In the genomic region with DNA sequence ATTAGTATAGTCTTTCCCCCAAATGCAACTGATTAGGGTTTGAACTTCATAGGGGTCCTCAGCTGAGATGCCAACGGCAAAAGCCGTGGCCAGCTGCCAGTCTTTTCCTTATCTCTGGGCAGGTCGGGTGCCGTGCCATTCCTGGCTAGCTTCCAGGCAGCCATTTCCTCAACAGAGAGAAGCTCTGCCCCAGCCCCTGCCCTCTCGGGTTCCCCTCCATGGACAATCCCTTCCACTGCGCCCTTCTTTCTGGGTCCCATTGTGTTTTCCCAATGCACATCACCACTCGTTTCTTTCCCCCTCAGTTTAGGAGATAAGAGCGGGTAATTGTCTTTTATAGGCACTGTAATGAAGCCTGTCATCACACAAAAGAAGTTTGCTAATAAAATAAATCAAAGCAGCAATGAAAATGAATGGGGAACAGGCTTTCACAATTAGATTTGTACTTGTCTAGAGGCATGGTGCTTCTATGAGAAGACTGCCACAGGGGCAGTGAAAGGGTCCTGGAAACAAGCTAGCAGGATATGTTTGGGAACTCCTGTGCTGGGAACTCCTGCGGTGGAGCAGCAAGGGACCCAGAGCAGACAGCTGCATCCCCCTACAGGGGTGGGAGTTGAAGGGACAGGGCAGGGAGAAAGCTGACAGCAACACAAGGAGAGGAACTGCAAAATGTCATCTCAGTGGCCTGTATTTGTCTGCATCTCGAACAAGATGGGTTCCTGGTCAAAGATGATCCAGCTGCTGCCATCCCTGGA, we compare ENCODE assay signal across 14 cellular contexts. TPM values are rescaled to one million over a fixed set of nuclear protein-coding genes. Genes with fewer than 3 reads are reported as not detected.
A peak's percentile ranks its signal among the peaks of the same experiment; 100 is the strongest.
DNase-seq lines count a peak whose midpoint lies in the region; ATAC-seq, FAIRE-seq and TF ChIP-seq lines count a peak whose summit lies in the region.
"Had no signal": no experiment of that assay in that cellular context is flagged by ENCODE, and none has a peak within 500 bp of the region (broad histone marks: within the 10 kb centered on the region; RNA-seq: fewer than 3 reads in every experiment).

No MANE protein-coding gene starts in this region.

- RAD21 ChIA-PET in GM12878 (lab: Charles Lee; ENCODE audit: unreplicated experiment): interaction anchor here (0.6 kb wide), 1 partner anchor 423 kb away, joined by 4 read pairs; no protein-coding TSS in a partner anchor

- no peak for FAIRE-seq in GM12878 (lab: Jason Lieb, UNC)
- FAIRE-seq in urothelium cell line (lab: Jason Lieb, UNC): no peak

- no peak for TF ChIP-seq POLR2A in heart left ventricle (IDR thresholded peaks at IDR 0.05)
- no peak for TF ChIP-seq POLR2A in GM12878 (IDR thresholded peaks at IDR 0.05; ENCODE audit: low read depth, low read length)
- TF ChIP-seq POLR2A in transverse colon (IDR thresholded peaks at IDR 0.05): no peak
- no peak for TF ChIP-seq POLR2A in esophagus muscularis mucosa (IDR thresholded peaks at IDR 0.05; ENCODE audit: low read depth)

- H3K4me3 ChIP-seq in heart left ventricle (peak overlapping the region in 3 of 12 donors; percentile 6 to 37 (median 28)), GM12878 (no peak overlapping the region), transverse colon (no peak overlapping the region), esophagus muscularis mucosa (no peak overlapping the region)
- H3K4me3 ChIP-seq: esophagus squamous epithelium, upper lobe of left lung had no signal

- no peak overlapping the region for H3K9ac ChIP-seq in GM12878 (ENCODE audit: control insufficient read depth, insufficient read depth, low read length)

- peak in 4 of 5 donors; percentile 19 to 64 (median 41) for DNase-seq in heart left ventricle
- DNase-seq in Right ventricle myocardium inferior (ENCODE audit: missing footprints): no peak
- DNase-seq in NCI-H2227 treated with DMSO at 0.1 percent for 48 hours (lab: John Stamatoyannopoulos, UW): peak; percentile 29
- no peak for DNase-seq in GM12878 (ENCODE audit: low read depth, low spot score)
- DNase-seq in transverse colon: peak; percentile 71
- no peak for DNase-seq in esophagus muscularis mucosa (ENCODE audit: extremely low spot score)
- DNase-seq in urothelium cell line (ENCODE audit: low spot score): no peak
- DNase-seq in GF-D8 (lab: John Stamatoyannopoulos, UW): no peak
- DNase-seq: esophagus squamous epithelium, HCEC 1CT, NCI-H187 treated with DMSO at 0.1 percent for 48 hours, occipital lobe had no signal

- ATAC-seq in heart left ventricle (peak; percentile 21 to 46 (median 44)), Right ventricle myocardium inferior (no peak), GM12878 (no peak)

- POLR2A ChIA-PET in GM12878 (lab: Charles Lee): no interaction called here

- H3K27ac ChIP-seq in heart left ventricle (no peak overlapping the region), GM12878 (ENCODE audit: control insufficient read depth, insufficient read depth) (no peak overlapping the region), transverse colon (no peak overlapping the region), esophagus muscularis mucosa (replicated peaks in 1 of 4) (no peak overlapping the region)
- H3K27ac ChIP-seq: esophagus squamous epithelium, RWPE1, upper lobe of left lung had no signal

- H3K36me3 ChIP-seq in heart left ventricle (peaks cover 0 to 12% (median 0%) of the 10 kb centered on the region in 9 donors), GM12878 (ENCODE audit: control insufficient read depth in 2 of 2, insufficient read depth in 2 of 2, low read length in 1 of 2) (peaks cover 0 to 8% of the 10 kb centered on the region in 2 experiments; a peak in 2 of 4 replicates), transverse colon (no peaks in the 10 kb centered on the region), esophagus muscularis mucosa (peaks cover 0 to 9% (median 0%) of the 10 kb centered on the region in 4 donors)
- H3K36me3 ChIP-seq: esophagus squamous epithelium had no signal

- intact Hi-C loops in heart left ventricle (cut with DNase I) (loop anchor here in 2 of 10 donors (5.0 kb wide), 2 partner anchors 206 to 316 kb away; a partner anchor contains a TSS), Right ventricle myocardium inferior (cut with DNase I) (no loop called here), GM12878 (cut with micrococcal nuclease; ENCODE audit: unreplicated experiment) (no loop called here), transverse colon (cut with DNase I; ENCODE audit: low total_unique reads) (no loop called here), esophagus muscularis mucosa (cut with DNase I) (no loop called here)

- in situ Hi-C loops in GM12878 (cut with MboI) (no loop called here), transverse colon (cut with MboI; ENCODE audit: low pct_ligation_motif_present in 1 of 4, low pct_unique_long_range_greater_than_20kb in 1 of 4, low sequenced_read_pairs in 3 of 4) (loop anchor here in 1 of 4 donors (5.0 kb wide), 1 partner anchor 211 kb away; no protein-coding TSS in a partner anchor)

- BruUV-seq in GM12878 (replicated peaks; lab: Mats Ljungman, UMichigan): no TSS peak

- peak; percentile 33; the same call in 1 of the 2 replicates for TF ChIP-seq RAD21 in GM12878 (IDR thresholded peaks at IDR 0.05; ENCODE audit: insufficient read depth, low read depth, low read length)

- no peak overlapping the region for H3K4me2 ChIP-seq in GM12878 (ENCODE audit: control insufficient read depth, insufficient read depth)

- CTCF ChIA-PET in GM12878 (lab: Yijun Ruan, JAX): interaction anchor here (1.0 to 1.6 kb wide), 5 partner anchors 8 to 325 kb away, joined by 3 to 4 read pairs (median 3); a partner anchor contains a TSS

- SMC1A ChIA-PET in GM12878 (lab: Charles Lee; ENCODE audit: uncharacterized antibody, unreplicated experiment): interaction anchor here (0.8 to 1.6 kb wide), 4 partner anchors 161 to 323 kb away, joined by 3 to 4 read pairs (median 3); no protein-coding TSS in a partner anchor

- no peaks in the 10 kb centered on the region for H3K79me2 ChIP-seq in GM12878 (ENCODE audit: control insufficient read depth, insufficient read depth, low read length)

- H3K27me3 ChIP-seq in heart left ventricle (no peaks in the 10 kb centered on the region), GM12878 (replicated peaks in 1 of 2; ENCODE audit: control insufficient read depth in 2 of 2, insufficient read depth in 2 of 2, low read length in 1 of 2) (no peaks in the 10 kb centered on the region), transverse colon (no peaks in the 10 kb centered on the region), esophagus muscularis mucosa (no peaks in the 10 kb centered on the region)
- H3K27me3 ChIP-seq: esophagus squamous epithelium, upper lobe of left lung had no signal

- H3K4me1 ChIP-seq in heart left ventricle: peaks cover 0 to 7% (median 0%) of the 10 kb centered on the region in 12 donors
- H3K4me1 ChIP-seq in GM12878 (ENCODE audit: control insufficient read depth, insufficient read depth, low read length): peaks cover 7% of the 10 kb centered on the region
- peaks cover 0 to 19% (median 2%) of the 10 kb centered on the region in 4 donors for H3K4me1 ChIP-seq in transverse colon
- H3K4me1 ChIP-seq in esophagus muscularis mucosa: no peaks in the 10 kb centered on the region
- H3K4me1 ChIP-seq: esophagus squamous epithelium had no signal

- 42 to 44% (median 43%) methylated on average over 10 of the region's 10 CpGs for WGBS in heart left ventricle, 4 donors
- WGBS in GM12878 (ENCODE audit: insufficient coverage, insufficient replicate concordance, low lambda C conversion rate, missing lambda C conversion rate): 98% methylated on average over 10 of the region's 10 CpGs
- WGBS in transverse colon (ENCODE audit: low coverage in 1 of 2), 2 donors: 41 to 56% methylated on average over 6 to 10 of the region's 10 CpGs
- 81% methylated on average over 8 of the region's 10 CpGs for WGBS in esophagus muscularis mucosa

- TF ChIP-seq CTCF in heart left ventricle (IDR thresholded peaks at IDR 0.05): peak in 1 of 12 donors; percentile 23
- 0 out of 6 replicates have a peak, but pooled peaks of 1 of the 3 experiments have one; percentile 4 for TF ChIP-seq CTCF in GM12878 (IDR thresholded peaks at IDR 0.05 in 2 of 3, conservative IDR thresholded peaks at IDR 0.05 in 1 of 3; ENCODE audit: control insufficient read depth in 2 of 3, extremely low read depth in 1 of 3, insufficient read depth in 1 of 3, low read depth in 3 of 3, low read length in 3 of 3)
- no peak for TF ChIP-seq CTCF in transverse colon (IDR thresholded peaks at IDR 0.05)
- no peak for TF ChIP-seq CTCF in esophagus muscularis mucosa (IDR thresholded peaks at IDR 0.05)

- no peaks in the 10 kb centered on the region for H3K9me3 ChIP-seq in heart left ventricle
- no peaks in the 10 kb centered on the region for H3K9me3 ChIP-seq in GM12878 (replicated peaks; ENCODE audit: control insufficient read depth, insufficient read depth, low read length)
- no peaks in the 10 kb centered on the region for H3K9me3 ChIP-seq in transverse colon
- H3K9me3 ChIP-seq in esophagus muscularis mucosa: no peaks in the 10 kb centered on the region
- H3K9me3 ChIP-seq: esophagus squamous epithelium, upper lobe of left lung had no signal

- no peaks in the 10 kb centered on the region for H4K20me1 ChIP-seq in GM12878 (ENCODE audit: control insufficient read depth, insufficient read depth)

- H2AFZ ChIP-seq in GM12878 (ENCODE audit: control insufficient read depth, low read depth, low read length): no peak overlapping the region

- TF ChIP-seq EP300 in GM12878 (IDR thresholded peaks at IDR 0.05; ENCODE audit: borderline replicate concordance in 1 of 2, control insufficient read depth in 1 of 2, low read depth in 2 of 2, low read length in 2 of 2) (no peak), transverse colon (IDR thresholded peaks at IDR 0.05; ENCODE audit: low read depth) (no peak), esophagus muscularis mucosa (IDR thresholded peaks at IDR 0.05) (no peak)

RNA-seq across cellular contexts. Expression of a gene that starts 48.0 kb away (rescaled TPM):
- total RNA-seq in heart left ventricle (10 to 100 TPM; 26.1 to 55.5 (median 38.6) TPM), Right ventricle myocardium inferior (39.2 TPM), GM12878 (2014; rRNA removed) (13.8 and 20.3 TPM in 2 replicates), GM12878 (2014; rRNA removed; fragmentation: Illumina TruSeq; extraction: Trizol) (20.6 and 23.9 TPM in 2 replicates), GM12878 (2021) (26.0 and 26.2 TPM in 2 replicates), transverse colon (10 to 100 TPM; 26.3 to 47.1 (median 33.1) TPM), esophagus muscularis mucosa (10 to 100 TPM; 34.9 to 54.9 (median 46.2) TPM)
- polyA plus RNA-seq in heart left ventricle (10 to 100 TPM; 19.7 to 27.4 TPM), GM12878 (2011; rRNA removed) (36.8 and 44.2 TPM in 2 replicates), GM12878 (2014; fragmentation: Illumina TruSeq; extraction: Trizol) (16.1 and 23.0 TPM in 2 replicates), GM12878 (2014; fragmentation: Nextera tagmentation; extraction: Ambion mirVana) (10 to 100 TPM in 1 of 2 experiments, 1 to 10 TPM in 1; 2.4 to 15.4 TPM), GM12878 (2014; rRNA removed) (22.8 and 22.9 TPM in 2 replicates), GM12878 (2016; fragmentation: Nextera tagmentation; extraction: Ambion mirVana) (1 to 10 TPM; 5.6 to 8.8 TPM)
- 11.6 and 16.7 TPM in 2 replicates for total RNA-seq in GM12878 (2013; cell fraction: nucleolus; rRNA removed)
- polyA plus RNA-seq in GM12878 (2011; ENCODE audit: low read depth): 4.5 TPM
- 17.1 and 19.2 TPM in 2 replicates for polyA plus RNA-seq in GM12878 (2011; cell fraction: cytosol; rRNA removed)
- 33.3 and 37.4 TPM in 2 replicates for polyA plus RNA-seq in GM12878 (2011; cell fraction: nucleus; rRNA removed)
- 21.8 and 22.4 TPM in 2 replicates for polyA plus RNA-seq in GM12878 (2012)
- 9.2 and 11.6 TPM in 2 replicates for polyA minus RNA-seq in GM12878 (2011; rRNA and poly(A)+ RNA removed)
- polyA minus RNA-seq in GM12878 (2011; cell fraction: cytosol; rRNA and poly(A)+ RNA removed): 5.5 and 6.7 TPM in 2 replicates
- polyA minus RNA-seq in GM12878 (2011; cell fraction: nucleus; rRNA and poly(A)+ RNA removed): 5.8 and 7.3 TPM in 2 replicates

Comparison
In these comparisons a context has a peak if more than half of its experiments do, and no peak if none do; other contexts are left out.
1. ATAC-seq: peak in heart left ventricle (4 of 4); none in Right ventricle myocardium inferior (single experiment) and GM12878 (single experiment).
2. DNase-seq: peak in heart left ventricle (4 of 5), NCI-H2227 treated with DMSO at 0.1 percent for 48 hours (single experiment) and transverse colon (single experiment); none in Right ventricle myocardium inferior (single experiment), GM12878 (single experiment), esophagus muscularis mucosa (single experiment), urothelium cell line (single experiment) and GF-D8 (single experiment).